Comparison of ENCODE assay signal across 29 cellular contexts in genomic region chr10:8092428-8092827, GRCh38. TPM values are rescaled to one million over a fixed set of nuclear protein-coding genes. Genes with fewer than 3 reads are reported as not detected.
"Had no signal": no experiment of that assay in that cellular context is flagged by ENCODE, and none has a peak within 500 bp of the region (broad histone marks: within the 10 kb centered on the region; RNA-seq: fewer than 3 reads in every experiment).

No MANE protein-coding gene starts in this region.

- ATAC-seq: heart right ventricle; left lung; naive thymus-derived CD8-positive, alpha-beta T cell; sciatic nerve; stimulated activated effector memory CD8-positive, alpha-beta T cell treated with anti-CD3 and anti-CD28 coated beads, Interleukin-12 subunit alpha, Interleukin-12 subunit beta, amount 100 ng/mL, for 72 hours had no signal

- H3K4me3 Mint-ChIP-seq: naive thymus-derived CD8-positive, alpha-beta T cell; nephron progenitor cell; stimulated activated effector memory CD8-positive, alpha-beta T cell treated with anti-CD3 and anti-CD28 coated beads, Interleukin-12 subunit alpha, Interleukin-12 subunit beta, amount 100 ng/mL, for 72 hours had no signal

- DNase-seq: cortex of kidney; dorsolateral prefrontal cortex; effector CD4-positive, alpha-beta T cell; foreskin melanocyte; glutamatergic neuron; heart right ventricle; hippocampal formation; left cardiac atrium; left lung; naive thymus-derived CD8-positive, alpha-beta T cell; nephron progenitor cell; nucleus accumbens; stimulated activated CD4-positive, alpha-beta T cell treated with anti-CD3 and anti-CD28 coated beads, Interleukin-12 subunit alpha, Interleukin-12 subunit beta, amount 100 ng/mL, for 4 hours; stimulated activated CD4-positive, alpha-beta T cell treated with anti-CD3 and anti-CD28 coated beads, Interleukin-1b, Interleukin-23, amount 100 ng/mL, for 48 hours; stimulated activated CD4-positive, alpha-beta T cell treated with anti-CD3 and anti-CD28 coated beads, Interleukin-4, amount 100 ng/mL, for 24 hours; stimulated activated naive CD4-positive, alpha-beta T cell treated with Interleukin-2 at 50 U/mL for 16 hours; stomach; substantia nigra; testis; tibial artery; upper lobe of left lung had no signal

- H3K27ac ChIP-seq: dorsolateral prefrontal cortex, esophagus muscularis mucosa, heart right ventricle, left lung, prostate gland, right atrium auricular region, stomach, testis, tibial artery, upper lobe of left lung had no signal

- H3K4me2 ChIP-seq: smooth muscle cell had no signal

- H3K4me1 ChIP-seq: esophagus muscularis mucosa, left lung, prostate gland, right atrium auricular region, stomach, testis, tibial artery, upper lobe of left lung had no signal

- H3K27me3 ChIP-seq: left lung, right atrium auricular region, stomach, testis, upper lobe of left lung had no signal

- H3K36me3 Mint-ChIP-seq: stimulated activated effector memory CD8-positive, alpha-beta T cell treated with anti-CD3 and anti-CD28 coated beads, Interleukin-12 subunit alpha, Interleukin-12 subunit beta, amount 100 ng/mL, for 72 hours had no signal

- H3K36me3 ChIP-seq: esophagus muscularis mucosa, heart right ventricle, left lung, prostate gland, right atrium auricular region, stomach, tibial artery, upper lobe of left lung had no signal

- H3K4me3 ChIP-seq: dorsolateral prefrontal cortex, esophagus muscularis mucosa, heart right ventricle, left lung, prostate gland, right atrium auricular region, smooth muscle cell, stomach, testis, tibial artery, upper lobe of left lung had no signal

- H3K9me3 ChIP-seq: esophagus muscularis mucosa, heart right ventricle, left lung, prostate gland, right atrium auricular region, stomach, testis, tibial artery, upper lobe of left lung had no signal

- H3K27ac Mint-ChIP-seq: nephron progenitor cell; stimulated activated effector memory CD8-positive, alpha-beta T cell treated with anti-CD3 and anti-CD28 coated beads, Interleukin-12 subunit alpha, Interleukin-12 subunit beta, amount 100 ng/mL, for 72 hours had no signal

- H3K27me3 Mint-ChIP-seq: naive thymus-derived CD8-positive, alpha-beta T cell had no signal

- H3K9me3 Mint-ChIP-seq: stimulated activated effector memory CD8-positive, alpha-beta T cell treated with anti-CD3 and anti-CD28 coated beads, Interleukin-12 subunit alpha, Interleukin-12 subunit beta, amount 100 ng/mL, for 72 hours had no signal

RNA-seq across cellular contexts. Expression of gene GATA3, which starts 37.9 kb away (rescaled TPM):
- total RNA-seq: fibroblast of lung, osteocyte had no signal
- polyA plus RNA-seq: fibroblast of lung had no signal
